23 cellular contexts compared by ENCODE assay signal in the genomic region with DNA sequence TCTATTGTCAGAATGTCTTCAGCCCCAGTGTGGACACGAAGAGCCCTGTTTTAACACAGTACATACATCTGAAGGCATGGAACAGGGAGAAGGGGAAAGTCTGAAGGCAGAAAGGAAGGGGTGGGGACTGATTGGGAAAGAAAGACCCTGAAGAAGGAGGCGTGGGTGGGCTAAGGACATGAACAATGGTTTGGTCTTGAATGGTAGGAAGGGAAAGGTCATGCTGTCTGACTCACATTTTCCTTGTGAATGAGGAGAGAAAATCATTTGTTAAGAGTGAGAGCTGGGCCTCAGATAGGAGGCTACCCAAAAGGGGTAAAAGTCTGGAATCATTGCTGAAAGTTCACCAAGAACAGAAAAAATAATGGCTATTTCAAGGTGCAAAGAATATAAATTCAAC.
"Had no signal": no experiment of that assay in that cellular context is flagged by ENCODE, and none has a peak within 500 bp of the region (broad histone marks: within the 10 kb centered on the region; RNA-seq: fewer than 3 reads in every experiment).

No MANE protein-coding gene starts in this region.

- H3K36me3 Mint-ChIP-seq: naive thymus-derived CD8-positive, alpha-beta T cell; stimulated activated effector memory CD8-positive, alpha-beta T cell treated with anti-CD3 and anti-CD28 coated beads, Interleukin-12 subunit alpha, Interleukin-12 subunit beta, amount 100 ng/mL, for 72 hours had no signal

- DNase-seq: effector CD8-positive, alpha-beta T cell; foreskin keratinocyte; kidney; left cardiac atrium; left ventricle myocardium inferior; lower lobe of right lung; mesenchymal stem cell; mucosa of descending colon; naive thymus-derived CD8-positive, alpha-beta T cell; occipital lobe; pancreas; right cardiac atrium; stimulated activated CD4-positive, alpha-beta T cell treated with anti-CD3 and anti-CD28 coated beads, Interleukin-4, amount 100 ng/mL, for 1 hour; stimulated activated CD8-positive, alpha-beta memory T cell treated with anti-CD3 and anti-CD28 coated beads, Interleukin-4, amount 100 ng/mL, for 48 hours; stimulated activated naive CD8-positive, alpha-beta T cell treated with anti-CD3 and anti-CD28 coated beads, Interleukin-15, Interleukin-2, amounts not matched to agents 100 U/mL and 50 U/mL, for 24 hours; thyroid gland; upper lobe of left lung; uterus had no signal

- H3K27ac Mint-ChIP-seq: naive thymus-derived CD8-positive, alpha-beta T cell; progenitor cell of endocrine pancreas; stimulated activated effector memory CD8-positive, alpha-beta T cell treated with anti-CD3 and anti-CD28 coated beads, Interleukin-12 subunit alpha, Interleukin-12 subunit beta, amount 100 ng/mL, for 72 hours had no signal

- H3K4me3 ChIP-seq: coronary artery, esophagus muscularis mucosa, left ventricle myocardium inferior, lower lobe of right lung, mucosa of descending colon, pancreas, suprapubic skin, thyroid gland, upper lobe of left lung, uterus had no signal

- H3K27me3 Mint-ChIP-seq: progenitor cell of endocrine pancreas had no signal

- ATAC-seq: foreskin keratinocyte; left cardiac atrium; lower lobe of right lung; mucosa of descending colon; naive thymus-derived CD8-positive, alpha-beta T cell; pancreas; right cardiac atrium; stimulated activated effector memory CD8-positive, alpha-beta T cell treated with anti-CD3 and anti-CD28 coated beads, Interleukin-12 subunit alpha, Interleukin-12 subunit beta, amount 100 ng/mL, for 72 hours; stimulated activated naive CD8-positive, alpha-beta T cell treated with anti-CD3 and anti-CD28 coated beads, Interleukin-15, Interleukin-2, amounts not matched to agents 100 U/mL and 50 U/mL, for 24 hours had no signal

- H3K27ac ChIP-seq: coronary artery, esophagus muscularis mucosa, foreskin keratinocyte, left ventricle myocardium inferior, lower lobe of right lung, pancreas, suprapubic skin, thyroid gland, upper lobe of left lung, uterus had no signal

- H3K4me3 Mint-ChIP-seq: naive thymus-derived CD8-positive, alpha-beta T cell; stimulated activated effector memory CD8-positive, alpha-beta T cell treated with anti-CD3 and anti-CD28 coated beads, Interleukin-12 subunit alpha, Interleukin-12 subunit beta, amount 100 ng/mL, for 72 hours had no signal

- H3K9me3 ChIP-seq: esophagus muscularis mucosa, left ventricle myocardium inferior, lower lobe of right lung, pancreas, suprapubic skin, thyroid gland, upper lobe of left lung, uterus had no signal

- H3K27me3 ChIP-seq: esophagus muscularis mucosa, foreskin keratinocyte, pancreas, suprapubic skin, thyroid gland, upper lobe of left lung, uterus had no signal

- H3K4me1 Mint-ChIP-seq: naive thymus-derived CD8-positive, alpha-beta T cell; stimulated activated effector memory CD8-positive, alpha-beta T cell treated with anti-CD3 and anti-CD28 coated beads, Interleukin-12 subunit alpha, Interleukin-12 subunit beta, amount 100 ng/mL, for 72 hours had no signal

- H3K36me3 ChIP-seq: left ventricle myocardium inferior, lower lobe of right lung, pancreas, suprapubic skin, thyroid gland, upper lobe of left lung, uterus had no signal

- H3K4me1 ChIP-seq: foreskin keratinocyte, lower lobe of right lung, pancreas, suprapubic skin, thyroid gland, upper lobe of left lung, uterus had no signal
